Comparison of ENCODE assay signal across 26 cellular contexts in the genomic region with DNA sequence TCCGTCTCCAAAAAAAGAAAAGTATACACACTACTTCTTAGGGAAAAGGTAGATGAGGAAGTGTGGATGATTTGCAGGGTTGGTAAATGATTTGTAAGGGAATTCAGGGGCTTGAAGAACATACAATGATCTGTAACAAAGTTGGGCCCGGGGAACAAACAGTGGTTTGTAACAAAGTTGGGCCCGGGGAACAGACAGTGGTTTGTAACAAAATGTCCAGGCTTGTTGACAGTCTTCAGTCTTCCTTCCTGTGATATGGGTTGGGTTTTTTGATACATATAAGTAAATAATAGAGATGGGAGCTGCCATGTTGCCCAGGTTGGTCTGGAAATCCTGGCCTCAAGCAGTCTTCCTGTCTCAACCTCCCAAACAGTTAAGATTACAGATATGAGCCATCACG.
DNase-seq lines count a peak whose midpoint lies in the region; ATAC-seq, FAIRE-seq and TF ChIP-seq lines count a peak whose summit lies in the region.
"Had no signal": no experiment of that assay in that cellular context is flagged by ENCODE, and none has a peak within 500 bp of the region (broad histone marks: within the 10 kb centered on the region; RNA-seq: fewer than 3 reads in every experiment).

No MANE protein-coding gene starts in this region.

- H3K36me3 Mint-ChIP-seq in nephron (ENCODE audit: low read depth) = no peaks in the 10 kb centered on the region
- H3K36me3 Mint-ChIP-seq: CD14-positive monocyte; CD8-positive, alpha-beta memory T cell had no signal

- no peak for TF ChIP-seq POLR2A in HepG2 (IDR thresholded peaks at IDR 0.05; ENCODE audit: insufficient read depth in 1 of 2, low read depth in 2 of 2, low read length in 2 of 2)
- no peak for TF ChIP-seq POLR2A in right lobe of liver (IDR thresholded peaks at IDR 0.05)
- TF ChIP-seq POLR2A in testis (IDR thresholded peaks at IDR 0.05) = no peak

- no peak for TF ChIP-seq RAD21 in HepG2 (CRISPR knock-in tag; IDR thresholded peaks at IDR 0.05)

- BruUV-seq in HepG2 (replicated peaks; lab: Mats Ljungman, UMichigan) = no TSS peak

- H3K4me3 Mint-ChIP-seq in nephron = no peak overlapping the region
- H3K4me3 Mint-ChIP-seq: CD14-positive monocyte; CD4-positive, alpha-beta T cell; CD8-positive, alpha-beta memory T cell; HFFc6 had no signal

- no peaks in the 10 kb centered on the region for H4K20me1 ChIP-seq in HepG2 (ENCODE audit: insufficient read depth, low read length)
- H4K20me1 ChIP-seq: BLaER1 treated with 17β-estradiol and CSF1 and Interleukin-3, amounts not matched to agents 10 nM and 100 nM had no signal

- H3K4me3 ChIP-seq in HepG2 (replicated peaks in 1 of 3; ENCODE audit: insufficient read depth in 1 of 3, low read depth in 2 of 3, low read length in 3 of 3) (no peak overlapping the region), right lobe of liver (no peak overlapping the region), testis (no peak overlapping the region)
- H3K4me3 ChIP-seq: A549; BLaER1 treated with 17β-estradiol and CSF1 and Interleukin-3, amounts not matched to agents 10 nM and 100 nM; GM12878; HAP-1 had no signal

- DNase-seq in HepG2 (ENCODE audit: low spot score) (no peak), right lobe of liver (no peak), testis (peak; percentile 49), NCI-H2029 (lab: John Stamatoyannopoulos, UW) (no peak), cerebellar nuclear complex (lab: John Stamatoyannopoulos, UW) (no peak)
- DNase-seq: 8988T; ACHN; AML-193; BE2C; CD4-positive, alpha-beta T cell; CD8-positive, alpha-beta memory T cell; DMS 273 treated with DMSO at 0.1 percent for 48 hours; DMS79; EL; GDM1; GOT3; HFFc6 had no signal

- no peaks in the 10 kb centered on the region for H3K79me2 ChIP-seq in HepG2 (ENCODE audit: insufficient read depth, low read length)

- ATAC-seq in HepG2 (no peak), right lobe of liver (no peak)
- ATAC-seq: A549, GM12878 had no signal

- FAIRE-seq in HepG2 (lab: Jason Lieb, UNC) = no peak
- FAIRE-seq: A549, D721Med, GM12878, GM18507, H54 had no signal

- CTCF ChIA-PET in HepG2 (lab: Yijun Ruan, JAX; ENCODE audit: low intra/inter-chr PET ratio, low total read pairs) = no interaction called here

- in situ Hi-C loops in HepG2 (cut with HindIII; ENCODE audit: extremely low pct_ligation_motif_present, low pct_unique_long_range_greater_than_20kb) = no loop called here

- H3K4me1 ChIP-seq in HepG2 (ENCODE audit: insufficient read depth, low read length) (peaks cover 69% of the 10 kb centered on the region), right lobe of liver (no peaks in the 10 kb centered on the region), testis (no peaks in the 10 kb centered on the region)
- H3K4me1 ChIP-seq: A549, BE2C, HAP-1 had no signal

- peaks cover 3% of the 10 kb centered on the region for H3K27me3 Mint-ChIP-seq in nephron (ENCODE audit: low read depth)
- H3K27me3 Mint-ChIP-seq: CD4-positive, alpha-beta T cell had no signal

- H3K4me2 ChIP-seq in HepG2 (ENCODE audit: low read depth, low read length) = no peak overlapping the region
- H3K4me2 ChIP-seq: A549; BLaER1 treated with 17β-estradiol and CSF1 and Interleukin-3, amounts not matched to agents 10 nM and 100 nM had no signal

- intact Hi-C loops in HepG2 (cut with micrococcal nuclease; ENCODE audit: unreplicated experiment) = no loop called here
- intact Hi-C loops in right lobe of liver (cut with DNase I) = no loop called here
- intact Hi-C loops in testis (cut with DNase I; ENCODE audit: low total_unique reads) = no loop called here

- H3K36me3 ChIP-seq in HepG2 (replicated peaks in 1 of 2; ENCODE audit: control insufficient read depth in 1 of 2, insufficient read depth in 2 of 2, low read length in 2 of 2) (no peaks in the 10 kb centered on the region), right lobe of liver (no peaks in the 10 kb centered on the region), testis (ENCODE audit: low read depth, missing control alignments) (no peaks in the 10 kb centered on the region)
- H3K36me3 ChIP-seq: BE2C; BLaER1 treated with 17β-estradiol and CSF1 and Interleukin-3, amounts not matched to agents 10 nM and 100 nM; HAP-1 had no signal

- TF ChIP-seq CTCF in HepG2 (CRISPR knock-in tag; IDR thresholded peaks at IDR 0.05) (no peak), right lobe of liver (IDR thresholded peaks at IDR 0.05) (no peak), nephron (IDR thresholded peaks at IDR 0.05; ENCODE audit: unreplicated experiment in 3 of 3) (no peak), testis (IDR thresholded peaks at IDR 0.05) (no peak)

- POLR2A ChIA-PET in HepG2 (lab: Yijun Ruan, JAX) = no interaction called here

- H3K27ac ChIP-seq in HepG2 (ENCODE audit: extremely low read length, insufficient read depth, low read length) = no peak overlapping the region
- no peak overlapping the region for H3K27ac ChIP-seq in right lobe of liver
- H3K27ac ChIP-seq in testis = no peak overlapping the region
- H3K27ac ChIP-seq: A549; BLaER1 treated with 17β-estradiol and CSF1 and Interleukin-3, amounts not matched to agents 10 nM and 100 nM had no signal

- WGBS in HepG2 (ENCODE audit: low lambda C conversion rate) = 86% methylated on average over 4 of the region's 4 CpGs
- 92% methylated on average over 4 of the region's 4 CpGs for WGBS in right lobe of liver (ENCODE audit: insufficient coverage, low coverage, low lambda C conversion rate, missing lambda C conversion rate)
- 71 to 73% methylated on average over 4 of the region's 4 CpGs for WGBS in testis, 2 donors

- H3K9ac ChIP-seq in HepG2 (ENCODE audit: insufficient read depth, low read depth, low read length) = no peak overlapping the region
- H3K9ac ChIP-seq: BLaER1 treated with 17β-estradiol and CSF1 and Interleukin-3, amounts not matched to agents 10 nM and 100 nM had no signal

- H3K27ac Mint-ChIP-seq in nephron = peak overlapping the region in 2 of 3 experiments; percentile 88 to 92
- H3K27ac Mint-ChIP-seq: CD14-positive monocyte; CD4-positive, alpha-beta T cell; CD8-positive, alpha-beta memory T cell; HFFc6 had no signal

- no peaks in the 10 kb centered on the region for H3K9me3 Mint-ChIP-seq in nephron
- H3K9me3 Mint-ChIP-seq: CD4-positive, alpha-beta T cell; CD8-positive, alpha-beta memory T cell had no signal

- H3K4me1 Mint-ChIP-seq in nephron = peaks cover 51% of the 10 kb centered on the region
- H3K4me1 Mint-ChIP-seq: CD8-positive, alpha-beta memory T cell had no signal

- H3K27me3 ChIP-seq in HepG2 (ENCODE audit: control insufficient read depth in 1 of 2, insufficient read depth in 2 of 2, low read length in 2 of 2) (no peaks in the 10 kb centered on the region), right lobe of liver (no peaks in the 10 kb centered on the region), testis (no peaks in the 10 kb centered on the region)
- H3K27me3 ChIP-seq: BE2C; BLaER1 treated with 17β-estradiol and CSF1 and Interleukin-3, amounts not matched to agents 10 nM and 100 nM had no signal

- no peak overlapping the region for H2AFZ ChIP-seq in HepG2 (ENCODE audit: low read length)

- H3K9me3 ChIP-seq in HepG2 (ENCODE audit: low read length) (no peaks in the 10 kb centered on the region), right lobe of liver (no peaks in the 10 kb centered on the region), testis (no peaks in the 10 kb centered on the region)
- H3K9me3 ChIP-seq: A549, BE2C, HAP-1 had no signal

- TF ChIP-seq EP300 in HepG2 (IDR thresholded peaks at IDR 0.05; ENCODE audit: low read depth in 2 of 2, low read length in 2 of 2) = no peak
- no peak for TF ChIP-seq EP300 in HepG2 (CRISPR knock-in tag; IDR thresholded peaks at IDR 0.05; ENCODE audit: borderline replicate concordance)

TF ChIP-seq in HepG2, 621 proteins besides CTCF, POLR2A, EP300 and RAD21:
- TF ChIP-seq ZNF629 (CRISPR knock-in tag; conservative IDR thresholded peaks at IDR 0.05) (peak; percentile 53; the same call in 1 of the 2 replicates), THYN1 (CRISPR knock-in tag; IDR thresholded peaks at IDR 0.05; ENCODE audit: borderline replicate concordance, low read depth) (no peak), ZKSCAN8 (CRISPR knock-in tag; IDR thresholded peaks at IDR 0.05; ENCODE audit: borderline replicate concordance) (no peak), RBAK (CRISPR knock-in tag; IDR thresholded peaks at IDR 0.05) (peak; percentile 55; the same call in 1 of the 2 replicates)
